1 cellular context compared by ENCODE assay signal in genomic region chr20:32363492-32363891, GRCh38.
TF ChIP-seq lines count a peak whose summit lies in the region.

No MANE protein-coding gene starts in this region.

TF ChIP-seq in GM12878, 131 proteins besides CTCF, POLR2A, EP300 and RAD21:
- TF ChIP-seq CBFB (IDR thresholded peaks at IDR 0.05; ENCODE audit: low read depth) (no peak), SUPT20H (IDR thresholded peaks at IDR 0.05; ENCODE audit: borderline replicate concordance, control insufficient read depth, low read depth, low read length) (no peak), BACH1 (IDR thresholded peaks at IDR 0.05; ENCODE audit: borderline replicate concordance) (no peak), RB1 (IDR thresholded peaks at IDR 0.05; ENCODE audit: borderline replicate concordance) (no peak), TARDBP (IDR thresholded peaks at IDR 0.05; ENCODE audit: borderline replicate concordance) (no peak), ZSCAN29 (IDR thresholded peaks at IDR 0.05) (no peak), ZNF207 (IDR thresholded peaks at IDR 0.05; ENCODE audit: borderline replicate concordance) (no peak), CBX3 (IDR thresholded peaks at IDR 0.05; ENCODE audit: borderline replicate concordance, low read depth) (no peak), PML (IDR thresholded peaks at IDR 0.05; ENCODE audit: low read length) (no peak), IKZF2 (IDR thresholded peaks at IDR 0.05) (no peak), SKIL (IDR thresholded peaks at IDR 0.05; ENCODE audit: low read depth, poor library complexity, severe bottlenecking) (no peak), TCF3 (IDR thresholded peaks at IDR 0.05; ENCODE audit: borderline replicate concordance, insufficient read depth, low read depth, low read length) (no peak), CBX5 (IDR thresholded peaks at IDR 0.05; ENCODE audit: low read depth) (no peak), JUNB (IDR thresholded peaks at IDR 0.05) (no peak), YY1 (IDR thresholded peaks at IDR 0.05; ENCODE audit: low read depth, low read length) (no peak), NFIC (IDR thresholded peaks at IDR 0.05; ENCODE audit: low read depth, low read length) (no peak)
- TF ChIP-seq, protein P1, sequence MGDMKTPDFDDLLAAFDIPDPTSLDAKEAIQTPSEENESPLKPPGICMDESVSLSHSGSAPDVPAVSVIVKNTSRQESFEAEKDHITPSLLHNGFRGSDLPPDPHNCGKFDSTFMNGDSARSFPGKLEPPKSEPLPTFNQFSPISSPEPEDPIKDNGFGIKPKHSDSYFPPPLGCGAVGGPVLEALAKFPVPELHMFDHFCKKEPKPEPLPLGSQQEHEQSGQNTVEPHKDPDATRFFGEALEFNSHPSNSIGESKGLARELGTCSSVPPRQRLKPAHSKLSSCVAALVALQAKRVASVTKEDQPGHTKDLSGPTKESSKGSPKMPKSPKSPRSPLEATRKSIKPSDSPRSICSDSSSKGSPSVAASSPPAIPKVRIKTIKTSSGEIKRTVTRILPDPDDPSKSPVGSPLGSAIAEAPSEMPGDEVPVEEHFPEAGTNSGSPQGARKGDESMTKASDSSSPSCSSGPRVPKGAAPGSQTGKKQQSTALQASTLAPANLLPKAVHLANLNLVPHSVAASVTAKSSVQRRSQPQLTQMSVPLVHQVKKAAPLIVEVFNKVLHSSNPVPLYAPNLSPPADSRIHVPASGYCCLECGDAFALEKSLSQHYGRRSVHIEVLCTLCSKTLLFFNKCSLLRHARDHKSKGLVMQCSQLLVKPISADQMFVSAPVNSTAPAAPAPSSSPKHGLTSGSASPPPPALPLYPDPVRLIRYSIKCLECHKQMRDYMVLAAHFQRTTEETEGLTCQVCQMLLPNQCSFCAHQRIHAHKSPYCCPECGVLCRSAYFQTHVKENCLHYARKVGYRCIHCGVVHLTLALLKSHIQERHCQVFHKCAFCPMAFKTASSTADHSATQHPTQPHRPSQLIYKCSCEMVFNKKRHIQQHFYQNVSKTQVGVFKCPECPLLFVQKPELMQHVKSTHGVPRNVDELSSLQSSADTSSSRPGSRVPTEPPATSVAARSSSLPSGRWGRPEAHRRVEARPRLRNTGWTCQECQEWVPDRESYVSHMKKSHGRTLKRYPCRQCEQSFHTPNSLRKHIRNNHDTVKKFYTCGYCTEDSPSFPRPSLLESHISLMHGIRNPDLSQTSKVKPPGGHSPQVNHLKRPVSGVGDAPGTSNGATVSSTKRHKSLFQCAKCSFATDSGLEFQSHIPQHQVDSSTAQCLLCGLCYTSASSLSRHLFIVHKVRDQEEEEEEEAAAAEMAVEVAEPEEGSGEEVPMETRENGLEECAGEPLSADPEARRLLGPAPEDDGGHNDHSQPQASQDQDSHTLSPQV (IDR thresholded peaks at IDR 0.05): no peak
- TF ChIP-seq, protein P2, sequence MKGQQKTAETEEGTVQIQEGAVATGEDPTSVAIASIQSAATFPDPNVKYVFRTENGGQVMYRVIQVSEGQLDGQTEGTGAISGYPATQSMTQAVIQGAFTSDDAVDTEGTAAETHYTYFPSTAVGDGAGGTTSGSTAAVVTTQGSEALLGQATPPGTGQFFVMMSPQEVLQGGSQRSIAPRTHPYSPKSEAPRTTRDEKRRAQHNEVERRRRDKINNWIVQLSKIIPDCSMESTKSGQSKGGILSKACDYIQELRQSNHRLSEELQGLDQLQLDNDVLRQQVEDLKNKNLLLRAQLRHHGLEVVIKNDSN (IDR thresholded peaks at IDR 0.05; ENCODE audit: borderline replicate concordance, extremely low read length, insufficient read depth, low read depth, low read length): no peak
- TF ChIP-seq, protein P3, sequence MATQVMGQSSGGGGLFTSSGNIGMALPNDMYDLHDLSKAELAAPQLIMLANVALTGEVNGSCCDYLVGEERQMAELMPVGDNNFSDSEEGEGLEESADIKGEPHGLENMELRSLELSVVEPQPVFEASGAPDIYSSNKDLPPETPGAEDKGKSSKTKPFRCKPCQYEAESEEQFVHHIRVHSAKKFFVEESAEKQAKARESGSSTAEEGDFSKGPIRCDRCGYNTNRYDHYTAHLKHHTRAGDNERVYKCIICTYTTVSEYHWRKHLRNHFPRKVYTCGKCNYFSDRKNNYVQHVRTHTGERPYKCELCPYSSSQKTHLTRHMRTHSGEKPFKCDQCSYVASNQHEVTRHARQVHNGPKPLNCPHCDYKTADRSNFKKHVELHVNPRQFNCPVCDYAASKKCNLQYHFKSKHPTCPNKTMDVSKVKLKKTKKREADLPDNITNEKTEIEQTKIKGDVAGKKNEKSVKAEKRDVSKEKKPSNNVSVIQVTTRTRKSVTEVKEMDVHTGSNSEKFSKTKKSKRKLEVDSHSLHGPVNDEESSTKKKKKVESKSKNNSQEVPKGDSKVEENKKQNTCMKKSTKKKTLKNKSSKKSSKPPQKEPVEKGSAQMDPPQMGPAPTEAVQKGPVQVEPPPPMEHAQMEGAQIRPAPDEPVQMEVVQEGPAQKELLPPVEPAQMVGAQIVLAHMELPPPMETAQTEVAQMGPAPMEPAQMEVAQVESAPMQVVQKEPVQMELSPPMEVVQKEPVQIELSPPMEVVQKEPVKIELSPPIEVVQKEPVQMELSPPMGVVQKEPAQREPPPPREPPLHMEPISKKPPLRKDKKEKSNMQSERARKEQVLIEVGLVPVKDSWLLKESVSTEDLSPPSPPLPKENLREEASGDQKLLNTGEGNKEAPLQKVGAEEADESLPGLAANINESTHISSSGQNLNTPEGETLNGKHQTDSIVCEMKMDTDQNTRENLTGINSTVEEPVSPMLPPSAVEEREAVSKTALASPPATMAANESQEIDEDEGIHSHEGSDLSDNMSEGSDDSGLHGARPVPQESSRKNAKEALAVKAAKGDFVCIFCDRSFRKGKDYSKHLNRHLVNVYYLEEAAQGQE (IDR thresholded peaks at IDR 0.05; ENCODE audit: low read depth, low read length): no peak
